14 cellular contexts compared by ENCODE assay signal in genomic region chr22:23897320-23897719, GRCh38. TPM values are rescaled to one million over a fixed set of nuclear protein-coding genes. Genes with fewer than 3 reads are reported as not detected.
DNase-seq lines count a peak whose midpoint lies in the region; ATAC-seq, FAIRE-seq and TF ChIP-seq lines count a peak whose summit lies in the region.
"Had no signal": no experiment of that assay in that cellular context is flagged by ENCODE, and none has a peak within 500 bp of the region (broad histone marks: within the 10 kb centered on the region; RNA-seq: fewer than 3 reads in every experiment).

No MANE protein-coding gene starts in this region.

- no peak overlapping the region for H3K27ac Mint-ChIP-seq in activated naive CD4-positive, alpha-beta T cell treated with anti-CD3 and anti-CD28 coated beads, Interleukin-2, amount 50 U/mL, for 24 hours
- peak overlapping the region; percentile 79 for H3K27ac Mint-ChIP-seq in WTC11
- H3K27ac Mint-ChIP-seq in stimulated activated naive B cell treated with anti-CD40 and anti-IgM and Interleukin-4, amounts not matched to agents 10 μg/mL and 1 μg/mL and 100 μg/mL, for 72 hours: peak overlapping the region; percentile 67

- FAIRE-seq in H1 (lab: Jason Lieb, UNC): no peak
- FAIRE-seq: endometrium had no signal

- H2AK5ac ChIP-seq in H1 (ENCODE audit: low read depth, low read length): no peak overlapping the region

- H3K27me3 ChIP-seq in H1 (replicated peaks in 1 of 4; ENCODE audit: control insufficient read depth in 3 of 4, extremely low read depth in 1 of 4, insufficient read depth in 3 of 4, low read length in 3 of 4) (no peaks in the 10 kb centered on the region), suprapubic skin (no peaks in the 10 kb centered on the region)

- H4K8ac ChIP-seq in H1 (ENCODE audit: extremely low read depth, insufficient read depth, low read length): no peak overlapping the region

- H3K4ac ChIP-seq in H1 (replicated peaks; ENCODE audit: insufficient read length, low read depth, low read length): no peak overlapping the region

- no peak overlapping the region for H3K56ac ChIP-seq in H1 (replicated peaks; ENCODE audit: insufficient read length, low read depth, low read length)

- TF ChIP-seq RAD21 in H1 (IDR thresholded peaks at IDR 0.05 in 1 of 2, conservative IDR thresholded peaks at IDR 0.05 in 1 of 2; ENCODE audit: low read depth in 2 of 2, low read length in 2 of 2): no peak

- H3K4me1 ChIP-seq in H1 (replicated peaks in 1 of 4; ENCODE audit: control insufficient read depth in 3 of 4, insufficient read depth in 4 of 4, low read length in 3 of 4) (peaks cover 9 to 34% (median 15%) of the 10 kb centered on the region in 4 experiments), suprapubic skin (peaks cover 24% of the 10 kb centered on the region)

- no peaks in the 10 kb centered on the region; the same call in none of the 2 replicates for H3K79me1 ChIP-seq in H1 (ENCODE audit: low read depth, low read length)

- H3K27me3 Mint-ChIP-seq in activated naive CD4-positive, alpha-beta T cell treated with anti-CD3 and anti-CD28 coated beads, Interleukin-2, amount 50 U/mL, for 24 hours: no peaks in the 10 kb centered on the region
- H3K27me3 Mint-ChIP-seq in WTC11 (ENCODE audit: low read depth): peaks cover 37% of the 10 kb centered on the region
- H3K27me3 Mint-ChIP-seq in stimulated activated naive B cell treated with anti-CD40 and anti-IgM and Interleukin-4, amounts not matched to agents 10 μg/mL and 1 μg/mL and 100 μg/mL, for 72 hours: no peaks in the 10 kb centered on the region
- H3K27me3 Mint-ChIP-seq: stimulated activated naive CD8-positive, alpha-beta T cell treated with anti-CD3 and anti-CD28 coated beads, Interleukin-15, amount 100 ng/mL, for 72 hours had no signal

- H4K20me1 ChIP-seq in H1 (replicated peaks in 1 of 2; ENCODE audit: control insufficient read depth in 1 of 2, insufficient read depth in 2 of 2, low read length in 2 of 2): peaks cover 5 to 11% of the 10 kb centered on the region in 2 experiments

- TF ChIP-seq CTCF in WTC11 (IDR thresholded peaks at IDR 0.05) (no peak), H1 (IDR thresholded peaks at IDR 0.05; ENCODE audit: control extremely low read depth in 1 of 3, insufficient read depth in 1 of 3, low read depth in 1 of 3, low read length in 3 of 3) (no peak), suprapubic skin (IDR thresholded peaks at IDR 0.05) (no peak)

- H3K14ac ChIP-seq in H1 (ENCODE audit: insufficient read length): no peak overlapping the region

- TF ChIP-seq EP300 in H1 (IDR thresholded peaks at IDR 0.05; ENCODE audit: borderline replicate concordance in 1 of 2, low read depth in 2 of 2, low read length in 2 of 2): no peak
- TF ChIP-seq EP300 in suprapubic skin (IDR thresholded peaks at IDR 0.05): no peak

- no peak overlapping the region for H4K91ac ChIP-seq in H1 (replicated peaks; ENCODE audit: insufficient read length, low read length)

- H2BK5ac ChIP-seq in H1 (ENCODE audit: low read depth, low read length): no peak overlapping the region

- no peak overlapping the region for H2AFZ ChIP-seq in H1 (ENCODE audit: low read length)

- no peaks in the 10 kb centered on the region for H3K9me3 Mint-ChIP-seq in activated naive CD4-positive, alpha-beta T cell treated with anti-CD3 and anti-CD28 coated beads, Interleukin-2, amount 50 U/mL, for 24 hours
- peaks cover 41% of the 10 kb centered on the region for H3K9me3 Mint-ChIP-seq in WTC11
- H3K9me3 Mint-ChIP-seq in stimulated activated naive B cell treated with anti-CD40 and anti-IgM and Interleukin-4, amounts not matched to agents 10 μg/mL and 1 μg/mL and 100 μg/mL, for 72 hours: peaks cover 0 to 6% of the 10 kb centered on the region in 2 donors
- H3K9me3 Mint-ChIP-seq: stimulated activated naive CD8-positive, alpha-beta T cell treated with anti-CD3 and anti-CD28 coated beads, Interleukin-15, amount 100 ng/mL, for 72 hours had no signal

- no peak overlapping the region for H3K27ac ChIP-seq in H1 (ENCODE audit: low read depth, low read length)
- H3K27ac ChIP-seq in suprapubic skin: no peak overlapping the region

- peaks cover 26% of the 10 kb centered on the region for H3K4me1 Mint-ChIP-seq in activated naive CD4-positive, alpha-beta T cell treated with anti-CD3 and anti-CD28 coated beads, Interleukin-2, amount 50 U/mL, for 24 hours
- H3K4me1 Mint-ChIP-seq in WTC11: peaks cover 43% of the 10 kb centered on the region
- peaks cover 21 to 30% of the 10 kb centered on the region in 2 donors for H3K4me1 Mint-ChIP-seq in stimulated activated naive B cell treated with anti-CD40 and anti-IgM and Interleukin-4, amounts not matched to agents 10 μg/mL and 1 μg/mL and 100 μg/mL, for 72 hours

- 0 out of 2 replicates have a peak overlapping the region, but pooled peaks have one; percentile 42 for H3K18ac ChIP-seq in H1 (ENCODE audit: extremely low read depth, low read length)

- POLR2A ChIA-PET in WTC11 (lab: Charles Lee): no interaction called here
- POLR2A ChIA-PET in H1 (lab: Charles Lee; ENCODE audit: partially characterized antibody): interaction anchor here (0.8 to 1.8 kb wide), 5 partner anchors 8 to 22 kb away, joined by 3 to 15 read pairs (median 6); no protein-coding TSS in a partner anchor
- POLR2A ChIA-PET in HEK293T (lab: Yijun Ruan, JAX): interaction anchor here (4.9 kb wide), 1 partner anchor 15 kb away, joined by 38 read pairs; no protein-coding TSS in a partner anchor

- TF ChIP-seq POLR2A in H1 (IDR thresholded peaks at IDR 0.05; ENCODE audit: control extremely low read depth in 1 of 2, low read depth in 2 of 2, low read length in 2 of 2) (no peak; a peak in 1 of 3 replicates), suprapubic skin (IDR thresholded peaks at IDR 0.05) (no peak)

- peak overlapping the region; percentile 49 for H3K4me3 Mint-ChIP-seq in activated naive CD4-positive, alpha-beta T cell treated with anti-CD3 and anti-CD28 coated beads, Interleukin-2, amount 50 U/mL, for 24 hours
- peak overlapping the region; percentile 43 for H3K4me3 Mint-ChIP-seq in WTC11
- H3K4me3 Mint-ChIP-seq in stimulated activated naive B cell treated with anti-CD40 and anti-IgM and Interleukin-4, amounts not matched to agents 10 μg/mL and 1 μg/mL and 100 μg/mL, for 72 hours: peak overlapping the region; percentile 2 to 48

- no peak overlapping the region for H3K23ac ChIP-seq in H1 (ENCODE audit: insufficient read length)

- H3K9me3 ChIP-seq in H1 (ENCODE audit: insufficient read depth in 2 of 2, low read depth in 1 of 2, low read length in 1 of 2) (peaks cover 2 to 5% of the 10 kb centered on the region in 2 experiments; a peak in 1 of 4 replicates), suprapubic skin (no peaks in the 10 kb centered on the region)

- 80% methylated on average over 2 of the region's 3 CpGs; no CpG with 5 or more reads in 1 of the 2 experiments for WGBS in H1 (ENCODE audit: extremely low coverage in 1 of 2, insufficient coverage in 1 of 2, insufficient read length in 1 of 2, insufficient replicate concordance in 2 of 2, low coverage in 1 of 2, low lambda C conversion rate in 2 of 2, missing lambda C conversion rate in 1 of 2), 2 experiments
- WGBS in suprapubic skin: 94% methylated on average over 2 of the region's 3 CpGs

- no peak overlapping the region for H2BK120ac ChIP-seq in H1 (replicated peaks; ENCODE audit: low read depth, low read length)

- H3K9ac ChIP-seq in H1 (replicated peaks in 1 of 4; ENCODE audit: extremely low read depth in 1 of 4, low read depth in 3 of 4, low read length in 3 of 4): no peak overlapping the region

- peaks cover 0 to 7% of the 10 kb centered on the region in 2 experiments; a peak in 1 of 4 replicates for H3K79me2 ChIP-seq in H1 (ENCODE audit: control insufficient read depth in 1 of 2, insufficient read depth in 2 of 2, low read length in 2 of 2)

- no peak overlapping the region for H2BK20ac ChIP-seq in H1 (ENCODE audit: low read length)

- DNase-seq in activated naive CD4-positive, alpha-beta T cell (lab: John Stamatoyannopoulos, UW): no peak
- DNase-seq in WTC11 (ENCODE audit: low spot score) (no peak), H1 (ENCODE audit: low read depth in 1 of 2, low spot score in 2 of 2) (no peak), HEK293T (ENCODE audit: extremely low spot score) (no peak), suprapubic skin (ENCODE audit: low spot score in 2 of 2) (no peak), SK-N-DZ (ENCODE audit: low spot score) (no peak)
- DNase-seq in stimulated activated naive B cell treated with anti-CD40 and anti-IgM and Interleukin-4, amounts not matched to agents 10 μg/mL and 1 μg/mL and 100 μg/mL, for 72 hours: no peak
- DNase-seq: DMS153; left colon; NCI-H1417 treated with DMSO at 0.1 percent for 48 hours; NCI-H2227 treated with DMSO at 0.1 percent for 48 hours; stimulated activated naive CD8-positive, alpha-beta T cell treated with anti-CD3 and anti-CD28 coated beads, Interleukin-15, amount 100 ng/mL, for 72 hours had no signal

- H3K36me3 ChIP-seq in H1 (ENCODE audit: control insufficient read depth in 2 of 4, insufficient read depth in 4 of 4, low read length in 3 of 4): peaks cover 14 to 20% (median 18%) of the 10 kb centered on the region in 4 experiments
- H3K36me3 ChIP-seq in suprapubic skin: peaks cover 23% of the 10 kb centered on the region

- peaks cover 12% of the 10 kb centered on the region for H3K36me3 Mint-ChIP-seq in activated naive CD4-positive, alpha-beta T cell treated with anti-CD3 and anti-CD28 coated beads, Interleukin-2, amount 50 U/mL, for 24 hours
- peaks cover 59% of the 10 kb centered on the region for H3K36me3 Mint-ChIP-seq in WTC11
- peaks cover 36 to 56% of the 10 kb centered on the region in 2 donors for H3K36me3 Mint-ChIP-seq in stimulated activated naive B cell treated with anti-CD40 and anti-IgM and Interleukin-4, amounts not matched to agents 10 μg/mL and 1 μg/mL and 100 μg/mL, for 72 hours

- no peak overlapping the region for H3K4me2 ChIP-seq in H1 (ENCODE audit: insufficient read depth in 1 of 2, low read depth in 2 of 2, low read length in 2 of 2)

- CTCF ChIA-PET in WTC11 (lab: Charles Lee): no interaction called here
- CTCF ChIA-PET in H1 (lab: Charles Lee; ENCODE audit: partially characterized antibody): interaction anchor here (1.8 to 2.0 kb wide), 2 partner anchors 12 to 35 kb away, joined by 5 to 13 read pairs; no protein-coding TSS in a partner anchor
- CTCF ChIA-PET in HEK293T (lab: Yijun Ruan, JAX): no interaction called here

- no peak overlapping the region for H2BK15ac ChIP-seq in H1 (ENCODE audit: low read length)

- H4K5ac ChIP-seq in H1 (ENCODE audit: insufficient read length, low read depth, low read length): no peak overlapping the region

- no peak overlapping the region for H3K4me3 ChIP-seq in H1 (ENCODE audit: extremely low read depth in 1 of 4, insufficient read depth in 2 of 4, low read depth in 3 of 4, low read length in 4 of 4)
- no peak overlapping the region for H3K4me3 ChIP-seq in suprapubic skin

- peaks cover 6% of the 10 kb centered on the region for H3K23me2 ChIP-seq in H1 (ENCODE audit: low read depth, low read length)

- no peak for ATAC-seq in WTC11
- no peak for ATAC-seq in stimulated activated naive B cell treated with anti-CD40 and anti-IgM and Interleukin-4, amounts not matched to agents 10 μg/mL and 1 μg/mL and 100 μg/mL, for 72 hours (replicated peaks)
- ATAC-seq: left colon; stimulated activated naive CD8-positive, alpha-beta T cell treated with anti-CD3 and anti-CD28 coated beads, Interleukin-15, amount 100 ng/mL, for 72 hours had no signal

- H2BK12ac ChIP-seq in H1 (ENCODE audit: low read depth, low read length): no peak overlapping the region

RNA-seq across cellular contexts. Expression of gene MIF, which starts 3.1 kb away (rescaled TPM):
- total RNA-seq in WTC11 (2021) (1,424 to 1,978 TPM (median 1,885 TPM) in 3 replicates), suprapubic skin (100 to 1,000 TPM; 261 to 363 (median 313) TPM)
- total RNA-seq in H1 (2021; fragmentation: NEBNext Ultra II Directional; extraction: Animal tissue kit (Norgen Biotek cat#: 25700)): 1,082 and 1,119 TPM in 2 replicates
- polyA plus RNA-seq in H1 (2011; rRNA removed): 1,870 and 2,008 TPM in 2 replicates
- polyA plus RNA-seq in H1 (2011; cell fraction: cytosol; rRNA removed): 1,234 TPM
- polyA plus RNA-seq in H1 (2011; cell fraction: nucleus; rRNA removed): 854 TPM
- 481 to 1,182 TPM (median 1,056 TPM) in 4 replicates for polyA plus RNA-seq in H1 (2012, experiment 1 of 2)
- polyA plus RNA-seq in H1 (2012, experiment 2 of 2): 1,334 TPM
- 1,822 TPM for polyA plus RNA-seq in H1 (2013, experiment 1 of 2)
- 1,703 TPM for polyA plus RNA-seq in H1 (2013, experiment 2 of 2)
- polyA minus RNA-seq in H1 (2011; rRNA and poly(A)+ RNA removed): 45.6 and 50.1 TPM in 2 replicates
- polyA minus RNA-seq in H1 (2011; cell fraction: cytosol; rRNA and poly(A)+ RNA removed): 631 TPM
- polyA minus RNA-seq in H1 (2011; cell fraction: nucleus; rRNA and poly(A)+ RNA removed): 307 TPM
- 1,022 and 1,207 TPM in 2 replicates for polyA plus RNA-seq in SK-N-DZ (2014; cell fraction: cytosol; rRNA removed)
- polyA plus RNA-seq in SK-N-DZ (2014; cell fraction: nucleus; rRNA removed): 607 and 719 TPM in 2 replicates

RNA-seq across cellular contexts. Expression of gene SLC2A11, which starts 39.6 kb away (rescaled TPM):
- total RNA-seq in WTC11 (2021) (17.2 to 21.1 TPM (median 19.9 TPM) in 3 replicates), suprapubic skin (10 to 100 TPM in 2 of 4 donors, 1 to 10 TPM in 2; 3.2 to 12.5 (median 8.7) TPM)
- total RNA-seq in H1 (2021; fragmentation: NEBNext Ultra II Directional; extraction: Animal tissue kit (Norgen Biotek cat#: 25700)): 12.5 and 13.2 TPM in 2 replicates
- 9.1 and 10.7 TPM in 2 replicates for polyA plus RNA-seq in H1 (2011; rRNA removed)
- 16.2 TPM for polyA plus RNA-seq in H1 (2011; cell fraction: cytosol; rRNA removed)
- 32.5 TPM for polyA plus RNA-seq in H1 (2011; cell fraction: nucleus; rRNA removed)
- 12.7 to 19.4 TPM (median 16.1 TPM) in 4 replicates for polyA plus RNA-seq in H1 (2012, experiment 1 of 2)
- 9.7 TPM for polyA plus RNA-seq in H1 (2012, experiment 2 of 2)
- 14.1 TPM for polyA plus RNA-seq in H1 (2013, experiment 1 of 2)
- polyA plus RNA-seq in H1 (2013, experiment 2 of 2): 12.3 TPM
- polyA minus RNA-seq in H1 (2011; rRNA and poly(A)+ RNA removed): 16.2 and 25.1 TPM in 2 replicates
- polyA minus RNA-seq in H1 (2011; cell fraction: cytosol; rRNA and poly(A)+ RNA removed): 5.9 TPM
- 20.7 TPM for polyA minus RNA-seq in H1 (2011; cell fraction: nucleus; rRNA and poly(A)+ RNA removed)
- 16.8 and 28.5 TPM in 2 replicates for polyA plus RNA-seq in SK-N-DZ (2014; cell fraction: cytosol; rRNA removed)
- polyA plus RNA-seq in SK-N-DZ (2014; cell fraction: nucleus; rRNA removed): 43.3 and 56.5 TPM in 2 replicates

RNA-seq across cellular contexts. Expression of gene DERL3, which starts 58.5 kb away (rescaled TPM):
- total RNA-seq in WTC11 (2021): 10.9 to 12.5 TPM (median 11.3 TPM) in 3 replicates
- total RNA-seq in H1 (2021; fragmentation: NEBNext Ultra II Directional; extraction: Animal tissue kit (Norgen Biotek cat#: 25700)): 8.7 and 9.9 TPM in 2 replicates
- polyA plus RNA-seq in H1 (2011; rRNA removed): 19.5 and 27.8 TPM in 2 replicates
- 18.7 TPM for polyA plus RNA-seq in H1 (2011; cell fraction: cytosol; rRNA removed)
- 46.9 TPM for polyA plus RNA-seq in H1 (2011; cell fraction: nucleus; rRNA removed)
- 6.7 to 16.6 TPM (median 12.9 TPM) in 4 replicates for polyA plus RNA-seq in H1 (2012, experiment 1 of 2)
- 14.4 TPM for polyA plus RNA-seq in H1 (2012, experiment 2 of 2)
- polyA plus RNA-seq in H1 (2013, experiment 1 of 2): 20.0 TPM
- polyA plus RNA-seq in H1 (2013, experiment 2 of 2): 21.0 TPM
- 4.5 and 5.2 TPM in 2 replicates for polyA minus RNA-seq in H1 (2011; rRNA and poly(A)+ RNA removed)
- 4.6 TPM for polyA minus RNA-seq in H1 (2011; cell fraction: cytosol; rRNA and poly(A)+ RNA removed)
- polyA minus RNA-seq in H1 (2011; cell fraction: nucleus; rRNA and poly(A)+ RNA removed): 6.7 TPM
- under 1 TPM in 3 of 4 donors, not detected in 1; 0.34 to 0.94 (median 0.56) TPM for total RNA-seq in suprapubic skin
- not detected in 2 replicates for polyA plus RNA-seq in SK-N-DZ (2014; cell fraction: cytosol; rRNA removed)
- polyA plus RNA-seq in SK-N-DZ (2014; cell fraction: nucleus; rRNA removed): not detected in 2 replicates
